10 cellular contexts compared by ENCODE assay signal in genomic region chr7:124263232-124263827, GRCh38.
A peak's percentile ranks its signal among the peaks of the same experiment; 100 is the strongest.
DNase-seq lines count a peak whose midpoint lies in the region; ATAC-seq lines count a peak whose summit lies in the region.
"Had no signal": no experiment of that assay in that cellular context is flagged by ENCODE, and none has a peak within 500 bp of the region (broad histone marks: within the 10 kb centered on the region; RNA-seq: fewer than 3 reads in every experiment).

No MANE protein-coding gene starts in this region.

- ATAC-seq in GM21360 (IDR thresholded peaks at IDR 0.05; ENCODE audit: unreplicated experiment) (peak; percentile 96), HG03196 (IDR thresholded peaks at IDR 0.05; ENCODE audit: unreplicated experiment) (peak; percentile 84)

- DNase-seq in Daoy (ENCODE audit: low read depth) (peak; percentile 37), amniotic epithelial cell (ENCODE audit: low read depth) (peak; percentile 7), 8988T (no peak), amygdala (lab: John Stamatoyannopoulos, UW) (no peak), NCI-H2227 treated with DMSO at 0.1 percent for 48 hours (lab: John Stamatoyannopoulos, UW) (no peak), HuH-7.5 (ENCODE audit: low spot score) (no peak)
- DNase-seq: DMS153, Peyer's patch had no signal

Comparison
In these comparisons a context has a peak if more than half of its experiments do, and no peak if none do; other contexts are left out.
1. DNase-seq: peak in Daoy (single experiment) and amniotic epithelial cell (single experiment); none in 8988T (single experiment), amygdala (0 of 56), NCI-H2227 treated with DMSO at 0.1 percent for 48 hours (single experiment) and HuH-7.5 (single experiment).